Comparison of ENCODE assay signal across 8 cellular contexts in genomic region chr19:7888145-7888825, GRCh38. TPM values are rescaled to one million over a fixed set of nuclear protein-coding genes. Genes with fewer than 3 reads are reported as not detected.
DNase-seq lines count a peak whose midpoint lies in the region; TF ChIP-seq lines count a peak whose summit lies in the region.

TSS of gene LRRC8E (plus strand) at chr19:7888510. CDS start at chr19:7895604, 7,094 bp downstream.

- no peaks in the 10 kb centered on the region for H3K9me3 ChIP-seq in stomach

- H3K27me3 ChIP-seq in stomach = peaks cover 0 to 65% (median 10%) of the 10 kb centered on the region in 3 donors

- peaks cover 0 to 14% (median 12%) of the 10 kb centered on the region in 4 donors for H3K4me1 ChIP-seq in stomach

- peak within 1 kb of the TSS in 1 of 2 donors; percentile 81 for H3K4me3 Mint-ChIP-seq in CD14-positive monocyte

- peaks cover 7% of the 10 kb centered on the region for H3K4me1 Mint-ChIP-seq in CD14-positive monocyte

- H3K9me3 Mint-ChIP-seq in CD14-positive monocyte = peaks cover 0 to 10% (median 0%) of the 10 kb centered on the region in 7 donors

- peaks cover 43 to 64% (median 60%) of the 10 kb centered on the region in 3 donors for H3K27me3 Mint-ChIP-seq in CD14-positive monocyte (ENCODE audit: low read depth in 3 of 3)

- peak within 1 kb of the TSS; percentile 9 to 75 (median 69) for H3K27ac ChIP-seq in stomach

- intact Hi-C loops in stomach (cut with DNase I; ENCODE audit: low total_unique reads) (no loop called here), CD14-positive monocyte (cut with micrococcal nuclease) (no loop called here)

- TF ChIP-seq CTCF in stomach (IDR thresholded peaks at IDR 0.05) = no peak
- TF ChIP-seq CTCF in CD14-positive monocyte (IDR thresholded peaks at IDR 0.05) = no peak

- in situ Hi-C loops in T47D (cut with HindIII; ENCODE audit: low pct_unique_long_range_greater_than_20kb, low sequenced_read_pairs) = no loop called here

- TF ChIP-seq POLR2A in stomach (IDR thresholded peaks at IDR 0.05) = no peak

- 6 to 15% (median 7%) methylated on average over 27 to 53 of the region's 53 CpGs for WGBS in stomach, 5 donors

- no peak for TF ChIP-seq EP300 in stomach (IDR thresholded peaks at IDR 0.05)

- H3K36me3 ChIP-seq in stomach = no peaks in the 10 kb centered on the region

- H3K36me3 Mint-ChIP-seq in CD14-positive monocyte = peaks cover 0 to 3% of the 10 kb centered on the region in 2 donors

- H3K27ac Mint-ChIP-seq in CD14-positive monocyte = peak within 1 kb of the TSS in 1 of 7 donors; percentile 50

- peak within 1 kb of the TSS; percentile 41 to 53 (median 46) for H3K4me3 ChIP-seq in stomach

- DNase-seq in DMS53 treated with DMSO at 0.1 percent for 48 hours (lab: John Stamatoyannopoulos, UW; ENCODE audit: unreplicated experiment) (peak; percentile 11), NCI-H69 (lab: John Stamatoyannopoulos, UW) (peak; percentile 73), T47D (ENCODE audit: low read depth in 1 of 2, low spot score in 1 of 2) (peak; percentile 50 to 64), left kidney (ENCODE audit: low read depth, low spot score) (peak; percentile 80), stomach (peak; percentile 79), hippocampal formation (lab: John Stamatoyannopoulos, UW) (no peak), CD14-positive monocyte (ENCODE audit: low spot score) (no peak), NCI-H1417 treated with DMSO at 0.1 percent for 48 hours (lab: John Stamatoyannopoulos, UW) (no peak)

RNA-seq across cellular contexts. Expression of gene LRRC8E, which starts in this region (rescaled TPM):
- 10 to 100 TPM in 1 of 5 donors, 1 to 10 TPM in 2, under 1 TPM in 1, not detected in 1; 0.58 to 12.5 (median 2.5) TPM for total RNA-seq in stomach
- polyA plus RNA-seq in stomach (1 to 10 TPM in 2 of 3 donors, under 1 TPM in 1; 0.93 to 2.1 (median 1.7) TPM), CD14-positive monocyte (not detected)

Comparison
In these comparisons a context has a peak if more than half of its experiments do, and no peak if none do; other contexts are left out.
1. DNase-seq: peak in DMS53 treated with DMSO at 0.1 percent for 48 hours (single experiment), NCI-H69 (single experiment), T47D (2 of 2), left kidney (single experiment) and stomach (single experiment); none in hippocampal formation (0 of 2), CD14-positive monocyte (single experiment) and NCI-H1417 treated with DMSO at 0.1 percent for 48 hours (single experiment).